Comparison of ENCODE assay signal across 9 cellular contexts in the genomic region with DNA sequence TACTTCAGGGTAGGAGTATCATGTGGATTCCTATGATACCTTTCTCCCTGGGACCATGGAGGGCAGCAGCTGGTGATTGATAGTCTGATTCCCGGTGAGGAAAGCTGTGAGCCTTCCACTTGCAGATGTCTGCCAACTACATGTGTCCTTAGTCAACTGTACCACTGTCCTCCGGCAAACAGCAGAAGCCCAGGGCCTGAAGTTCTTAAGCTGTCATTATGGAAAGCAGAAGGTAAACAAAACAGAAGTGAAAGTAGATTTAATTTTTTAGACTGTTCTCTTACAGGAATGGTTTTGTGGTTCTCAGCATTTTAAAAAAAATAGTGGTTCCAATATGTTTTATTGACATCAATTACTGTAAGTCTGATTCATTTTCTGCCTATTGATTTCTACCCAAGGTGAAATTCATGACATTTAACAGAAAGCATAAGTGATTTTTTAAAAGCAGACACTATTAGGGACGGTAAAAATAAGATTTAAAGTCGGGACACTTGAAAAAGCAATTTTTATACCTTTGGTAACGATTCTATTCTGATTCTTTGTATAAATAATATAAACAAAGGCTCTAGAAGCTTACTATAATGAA. TPM values are rescaled to one million over a fixed set of nuclear protein-coding genes. Genes with fewer than 3 reads are reported as not detected.
DNase-seq lines count a peak whose midpoint lies in the region; ATAC-seq and TF ChIP-seq lines count a peak whose summit lies in the region.
"Had no signal": no experiment of that assay in that cellular context is flagged by ENCODE, and none has a peak within 500 bp of the region (broad histone marks: within the 10 kb centered on the region; RNA-seq: fewer than 3 reads in every experiment).

No MANE protein-coding gene starts in this region.

- no peaks in the 10 kb centered on the region for H3K9me2 ChIP-seq in SK-N-SH

- no peaks in the 10 kb centered on the region for H3K9me3 ChIP-seq in SK-N-SH
- no peaks in the 10 kb centered on the region for H3K9me3 ChIP-seq in adrenal gland (replicated peaks in 1 of 3)
- 0 out of 2 replicates have a peak, but pooled peaks cover 4% of the 10 kb centered on the region for H3K9me3 ChIP-seq in SJCRH30 (replicated peaks)

- H2AFZ ChIP-seq in SK-N-SH (ENCODE audit: low read depth), result no peak overlapping the region

- H3K9ac ChIP-seq in SK-N-SH (no peak overlapping the region), rectal smooth muscle tissue (ENCODE audit: low read length) (no peak overlapping the region)

- TF ChIP-seq CTCF in SK-N-SH (IDR thresholded peaks at IDR 0.05) (no peak), adrenal gland (IDR thresholded peaks at IDR 0.05) (no peak), brain microvascular endothelial cell (IDR thresholded peaks at IDR 0.05; ENCODE audit: low read depth, low read length, missing control alignments) (no peak)

- intact Hi-C loops in adrenal gland (cut with DNase I), result no loop called here

- ATAC-seq in SK-N-SH treated with all-trans-retinoic acid at 6 μM for 48 hours (no peak), HG03520 (IDR thresholded peaks at IDR 0.05; ENCODE audit: unreplicated experiment) (peak; percentile 48)

- CTCF ChIA-PET in SK-N-SH (lab: Yijun Ruan, JAX), result interaction anchor here (1.4 kb wide), 1 partner anchor 9 kb away, joined by 3 read pairs; no protein-coding TSS in a partner anchor

- no peak for TF ChIP-seq EP300 in SK-N-SH (IDR thresholded peaks at IDR 0.05; ENCODE audit: borderline replicate concordance in 1 of 2, low read depth in 1 of 2, low read length in 1 of 2)

- H3K4me2 ChIP-seq in SK-N-SH, result peak overlapping the region; percentile 38; the same call in 1 of the 2 replicates

- H3K79me2 ChIP-seq in SK-N-SH (ENCODE audit: insufficient read depth), result peaks cover 91% of the 10 kb centered on the region

- no peak overlapping the region for H3K27ac ChIP-seq in SK-N-SH (ENCODE audit: low read depth in 2 of 2, low read length in 1 of 2)
- peak overlapping the region in 3 of 5 donors; percentile 4 to 66 (median 56) for H3K27ac ChIP-seq in adrenal gland
- no peak overlapping the region for H3K27ac ChIP-seq in rectal smooth muscle tissue (ENCODE audit: low read depth, low read length)
- no peak overlapping the region for H3K27ac ChIP-seq in brain microvascular endothelial cell
- no peak overlapping the region for H3K27ac ChIP-seq in SJCRH30

- DNase-seq in SK-N-SH (no peak), adrenal gland (peak in 3 of 7 donors; percentile 47 to 68 (median 49)), brain microvascular endothelial cell (no peak), SJCRH30 (no peak)
- DNase-seq in NK-92 treated with Interleukin-12 subunit alpha and Interleukin-12 subunit beta, amount 100 ng/mL, for 24 hours (lab: John Stamatoyannopoulos, UW), result no peak
- DNase-seq: GOT3 had no signal

- TF ChIP-seq POLR2A in adrenal gland (IDR thresholded peaks at IDR 0.05), result no peak

- in situ Hi-C loops in brain microvascular endothelial cell (cut with HindIII; ENCODE audit: low pct_ligation_motif_present, low sequenced_read_pairs), result no loop called here

- H3K4me1 ChIP-seq in SK-N-SH (ENCODE audit: control insufficient read depth in 1 of 2, insufficient read depth in 2 of 2, low read depth in 1 of 2, low read length in 1 of 2) (peaks cover 0 to under 1% of the 10 kb centered on the region in 2 experiments; a peak in 3 of 4 replicates), adrenal gland (replicated peaks in 1 of 2) (peaks cover 2 to 58% of the 10 kb centered on the region in 2 donors), rectal smooth muscle tissue (ENCODE audit: control insufficient read depth, insufficient read depth, low read length) (peaks cover 3% of the 10 kb centered on the region), SJCRH30 (no peaks in the 10 kb centered on the region)

- H3K27me3 ChIP-seq in SK-N-SH (ENCODE audit: insufficient read depth) (no peaks in the 10 kb centered on the region), adrenal gland (no peaks in the 10 kb centered on the region), rectal smooth muscle tissue (ENCODE audit: control insufficient read depth, insufficient read depth, low read length) (no peaks in the 10 kb centered on the region), brain microvascular endothelial cell (replicated peaks) (no peaks in the 10 kb centered on the region), SJCRH30 (no peaks in the 10 kb centered on the region)

- POLR2A ChIA-PET in SK-N-SH (lab: Yijun Ruan, JAX), result no interaction called here

- H3K36me3 ChIP-seq in SK-N-SH (replicated peaks in 1 of 2; ENCODE audit: control insufficient read depth in 1 of 2, insufficient read depth in 2 of 2, low read length in 1 of 2) (peaks cover 8 to 14% of the 10 kb centered on the region in 2 experiments), adrenal gland (replicated peaks in 1 of 2) (no peaks in the 10 kb centered on the region), rectal smooth muscle tissue (ENCODE audit: control insufficient read depth, insufficient read depth, low read length) (no peaks in the 10 kb centered on the region), brain microvascular endothelial cell (replicated peaks) (peaks cover 5% of the 10 kb centered on the region), SJCRH30 (peaks cover 10% of the 10 kb centered on the region; the same call in 1 of the 2 replicates)

- H3K4me3 ChIP-seq in SK-N-SH (ENCODE audit: low read depth in 2 of 2, low read length in 1 of 2), result no peak overlapping the region
- no peak overlapping the region for H3K4me3 ChIP-seq in adrenal gland
- peak overlapping the region; percentile 39 for H3K4me3 ChIP-seq in rectal smooth muscle tissue (ENCODE audit: low read length)
- no peak overlapping the region for H3K4me3 ChIP-seq in brain microvascular endothelial cell (ENCODE audit: low read depth, low read length)
- H3K4me3 ChIP-seq in SJCRH30, result no peak overlapping the region

- WGBS in SK-N-SH (ENCODE audit: low lambda C conversion rate), result 83% methylated on average over 5 of the region's 5 CpGs
- WGBS in adrenal gland, 4 donors, result 34 to 45% (median 41%) methylated on average over 5 of the region's 5 CpGs

- H4K20me1 ChIP-seq in SK-N-SH (ENCODE audit: insufficient read depth), result peaks cover 6% of the 10 kb centered on the region

- no peak for TF ChIP-seq RAD21 in SK-N-SH (IDR thresholded peaks at IDR 0.05; ENCODE audit: low read length)

- peaks cover 11% of the 10 kb centered on the region for H3F3A ChIP-seq in SK-N-SH (replicated peaks; ENCODE audit: insufficient read depth)

TF ChIP-seq in SK-N-SH, 30 proteins besides CTCF, POLR2A, EP300 and RAD21:
- TF ChIP-seq JUND (IDR thresholded peaks at IDR 0.05) (no peak), GABPA (IDR thresholded peaks at IDR 0.05; ENCODE audit: low read depth) (no peak), FOXM1 (IDR thresholded peaks at IDR 0.05; ENCODE audit: low read depth) (no peak)

TF ChIP-seq in SK-N-SH treated with all-trans-retinoic acid at 6 μM for 48 hours, 23 proteins besides CTCF, POLR2A, EP300 and RAD21:
- TF ChIP-seq BACH2 (CRISPR knock-in tag; IDR thresholded peaks at IDR 0.05; ENCODE audit: borderline replicate concordance), result no peak
- TF ChIP-seq, protein P1, sequence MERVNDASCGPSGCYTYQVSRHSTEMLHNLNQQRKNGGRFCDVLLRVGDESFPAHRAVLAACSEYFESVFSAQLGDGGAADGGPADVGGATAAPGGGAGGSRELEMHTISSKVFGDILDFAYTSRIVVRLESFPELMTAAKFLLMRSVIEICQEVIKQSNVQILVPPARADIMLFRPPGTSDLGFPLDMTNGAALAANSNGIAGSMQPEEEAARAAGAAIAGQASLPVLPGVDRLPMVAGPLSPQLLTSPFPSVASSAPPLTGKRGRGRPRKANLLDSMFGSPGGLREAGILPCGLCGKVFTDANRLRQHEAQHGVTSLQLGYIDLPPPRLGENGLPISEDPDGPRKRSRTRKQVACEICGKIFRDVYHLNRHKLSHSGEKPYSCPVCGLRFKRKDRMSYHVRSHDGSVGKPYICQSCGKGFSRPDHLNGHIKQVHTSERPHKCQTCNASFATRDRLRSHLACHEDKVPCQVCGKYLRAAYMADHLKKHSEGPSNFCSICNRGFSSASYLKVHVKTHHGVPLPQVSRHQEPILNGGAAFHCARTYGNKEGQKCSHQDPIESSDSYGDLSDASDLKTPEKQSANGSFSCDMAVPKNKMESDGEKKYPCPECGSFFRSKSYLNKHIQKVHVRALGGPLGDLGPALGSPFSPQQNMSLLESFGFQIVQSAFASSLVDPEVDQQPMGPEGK (CRISPR knock-in tag; IDR thresholded peaks at IDR 0.05; ENCODE audit: borderline replicate concordance), result no peak

RNA-seq across cellular contexts. Expression of a gene that starts 36.6 kb away (rescaled TPM):
- polyA plus RNA-seq in SK-N-SH (2012; rRNA removed) (23.6 and 25.2 TPM in 2 replicates), adrenal gland (10 to 100 TPM; 17.0 to 49.0 (median 24.5) TPM)
- 26.2 and 27.0 TPM in 2 replicates for polyA plus RNA-seq in SK-N-SH (2012; cell fraction: cytosol; rRNA removed)
- polyA plus RNA-seq in SK-N-SH (2012; cell fraction: nucleus; rRNA removed), result 25.5 and 40.8 TPM in 2 replicates
- 10 to 100 TPM; 31.0 to 49.2 (median 36.3) TPM for total RNA-seq in adrenal gland
- total RNA-seq in SJCRH30 (2014; rRNA removed; shearing (Covaris generic)), result 64.3 and 72.3 TPM in 2 replicates

Comparison
In these comparisons a context has a peak if more than half of its experiments do, and no peak if none do; other contexts are left out.
1. H3K27ac ChIP-seq: peak in adrenal gland (3 of 5); none in SK-N-SH (0 of 2), rectal smooth muscle tissue (single experiment), brain microvascular endothelial cell (single experiment) and SJCRH30 (single experiment).